8 cellular contexts compared by ENCODE assay signal in the genomic region with DNA sequence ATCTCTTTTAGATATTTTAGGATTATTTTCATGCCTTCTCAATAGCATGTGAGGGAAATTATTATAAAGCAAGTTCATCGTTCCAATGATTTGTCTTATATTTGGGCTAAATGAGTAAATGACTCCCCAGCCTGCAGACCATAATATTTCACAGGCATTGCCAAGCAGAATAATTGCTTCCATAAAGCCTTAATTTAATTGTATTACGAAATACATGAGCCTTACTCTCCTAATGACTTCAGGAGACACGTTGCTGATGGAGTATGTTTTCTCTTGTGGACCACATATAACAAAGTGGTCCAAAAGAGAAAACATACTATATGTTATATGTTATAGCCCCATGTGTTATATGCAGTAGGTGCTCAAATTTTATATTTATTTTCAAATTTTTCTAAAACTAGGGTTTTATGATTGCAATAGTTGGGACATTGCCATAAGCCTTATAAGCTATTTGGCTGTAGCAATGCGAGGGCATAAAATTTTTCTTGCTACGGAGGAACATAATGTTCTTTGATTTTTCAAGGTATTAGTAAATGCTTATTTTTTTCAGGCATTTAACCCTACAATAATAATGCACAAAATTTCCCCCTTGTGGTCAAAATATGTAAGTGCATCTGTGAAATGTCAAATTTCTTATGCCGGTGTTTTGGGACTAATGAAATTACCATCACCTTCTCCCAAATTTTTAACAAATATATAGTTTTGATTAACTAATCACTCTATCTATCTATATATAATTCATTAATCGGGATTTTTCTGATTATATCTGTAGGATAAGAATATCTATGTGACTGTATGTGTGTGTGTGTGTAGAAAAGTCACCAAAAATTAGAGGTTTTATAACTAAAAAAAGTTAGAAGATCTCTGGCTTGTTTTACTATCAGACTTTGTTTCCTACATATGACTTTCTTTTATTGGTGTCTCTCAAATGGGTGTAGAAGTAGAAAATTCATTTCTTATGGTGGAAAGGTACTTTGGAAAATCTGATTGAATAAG. TPM values are rescaled to one million over a fixed set of nuclear protein-coding genes. Genes with fewer than 3 reads are reported as not detected.
DNase-seq lines count a peak whose midpoint lies in the region; ATAC-seq and TF ChIP-seq lines count a peak whose summit lies in the region.
"Had no signal": no experiment of that assay in that cellular context is flagged by ENCODE, and none has a peak within 500 bp of the region (broad histone marks: within the 10 kb centered on the region; RNA-seq: fewer than 3 reads in every experiment).

No MANE protein-coding gene starts in this region.

- TF ChIP-seq CTCF in GM13976 (IDR thresholded peaks at IDR 0.05; ENCODE audit: borderline replicate concordance, control extremely low read depth, extremely low read depth, insufficient read depth, missing control alignments) = peak; percentile 22
- TF ChIP-seq CTCF in LNCaP clone FGC (IDR thresholded peaks at IDR 0.05; ENCODE audit: control insufficient read depth, extremely low read depth, insufficient read depth) = peak; percentile 46
- peak; percentile 45 for TF ChIP-seq CTCF in psoas muscle (IDR thresholded peaks at IDR 0.05)

- H3K27me3 ChIP-seq in psoas muscle (ENCODE audit: insufficient read depth in 3 of 3, low read length in 2 of 3) = no peaks in the 10 kb centered on the region

- H3K4me3 ChIP-seq in LNCaP clone FGC (ENCODE audit: low read depth, low read length) = no peak overlapping the region
- H3K4me3 ChIP-seq in psoas muscle = no peak overlapping the region
- H3K4me3 ChIP-seq: skin epidermis had no signal

- in situ Hi-C loops in GM13976 (cut with MboI; ENCODE audit: low sequenced_read_pairs, unreplicated experiment) = loop anchor here (25.0 kb wide), 1 partner anchor 373 kb away; a partner anchor contains a TSS

- no peaks in the 10 kb centered on the region for H3K4me1 ChIP-seq in psoas muscle

- H3K27ac ChIP-seq in psoas muscle = no peak overlapping the region
- H3K27ac ChIP-seq: skin epidermis had no signal

- intact Hi-C loops in psoas muscle (cut with DNase I) = no loop called here

- ATAC-seq in psoas muscle (no peak), GM19463 (IDR thresholded peaks at IDR 0.05; ENCODE audit: unreplicated experiment) (no peak)

- H3K9me3 ChIP-seq in psoas muscle = no peaks in the 10 kb centered on the region

- DNase-seq in GM13976 (ENCODE audit: low spot score) = no peak
- no peak for DNase-seq in LNCaP clone FGC (ENCODE audit: low read depth)
- DNase-seq in dedifferentiated amniotic fluid mesenchymal stem cell (ENCODE audit: extremely low spot score) = peak; percentile 23
- no peak for DNase-seq in psoas muscle
- DNase-seq in middle frontal gyrus (ENCODE audit: extremely low spot score, low spot score) = no peak
- no peak for DNase-seq in HPDE6-E6E7 (ENCODE audit: extremely low spot score)

- no peaks in the 10 kb centered on the region for H3K36me3 ChIP-seq in psoas muscle (ENCODE audit: insufficient read depth in 1 of 2, low read depth in 1 of 2)

- WGBS in psoas muscle, 3 donors = 25 to 36% (median 35%) methylated on average over 7 of the region's 7 CpGs

RNA-seq across cellular contexts. Expression of a gene that starts 26.4 kb away (rescaled TPM):
- total RNA-seq in psoas muscle = not detected
- polyA plus RNA-seq in psoas muscle = under 1 TPM in 1 of 3 donors, not detected in 2; 0.10 TPM

RNA-seq across cellular contexts. Expression of a gene that starts 53.1 kb away (rescaled TPM):
- total RNA-seq in psoas muscle = not detected
- not detected for polyA plus RNA-seq in psoas muscle
